Comparison of ENCODE assay signal across 11 cellular contexts in the genomic region with DNA sequence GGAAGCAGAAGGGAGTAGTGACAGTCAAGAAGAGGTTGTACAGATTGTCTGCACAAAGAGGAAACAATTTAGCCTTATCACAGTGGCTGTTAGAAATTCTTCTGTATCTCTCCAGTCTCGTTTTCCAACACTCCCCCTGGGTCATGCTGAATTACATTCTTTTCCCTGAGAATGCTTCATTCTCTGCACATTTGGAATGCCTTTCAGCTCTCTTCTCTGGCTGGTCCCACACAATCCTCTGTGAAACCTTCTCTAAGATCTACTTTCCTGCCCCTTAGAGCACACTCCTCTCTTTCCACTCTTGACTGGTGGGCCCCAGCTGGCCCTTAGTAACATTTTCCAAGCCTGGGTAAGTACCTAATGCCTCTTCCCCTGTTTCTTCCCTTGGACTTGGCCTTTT. TPM values are rescaled to one million over a fixed set of nuclear protein-coding genes. Genes with fewer than 3 reads are reported as not detected.
A peak's percentile ranks its signal among the peaks of the same experiment; 100 is the strongest.
DNase-seq lines count a peak whose midpoint lies in the region; ATAC-seq and TF ChIP-seq lines count a peak whose summit lies in the region.
"Had no signal": no experiment of that assay in that cellular context is flagged by ENCODE, and none has a peak within 500 bp of the region (broad histone marks: within the 10 kb centered on the region; RNA-seq: fewer than 3 reads in every experiment).

No MANE protein-coding gene starts in this region.

- no peaks in the 10 kb centered on the region for H4K20me1 ChIP-seq in osteoblast (ENCODE audit: insufficient read depth, low read length)

- H3K4me2 ChIP-seq in osteoblast (ENCODE audit: insufficient read depth, low read length) = no peak overlapping the region

- H3K4me1 Mint-ChIP-seq in T-helper 2 cell treated with Interferon-gamma antibody and Interleukin-4, amounts not matched to agents 5 μg/mL and 100 μg/mL, for 36 hours (ENCODE audit: low read depth) = peaks cover 22% of the 10 kb centered on the region
- H3K4me1 Mint-ChIP-seq in dendritic cell treated with granulocyte-macrophage colony-stimulating factor and Interleukin-4, amounts not matched to agents 40 ng/mL and 50 ng/mL, for 4 days (ENCODE audit: low read depth) = peaks cover 34% of the 10 kb centered on the region

- H3K4me3 Mint-ChIP-seq in T-helper 2 cell treated with Interferon-gamma antibody and Interleukin-4, amounts not matched to agents 5 μg/mL and 100 μg/mL, for 36 hours = peak overlapping the region; percentile 26
- no peak overlapping the region for H3K4me3 Mint-ChIP-seq in dendritic cell treated with granulocyte-macrophage colony-stimulating factor and Interleukin-4, amounts not matched to agents 40 ng/mL and 50 ng/mL, for 4 days
- H3K4me3 Mint-ChIP-seq: type B pancreatic cell had no signal

- H3K27ac Mint-ChIP-seq in T-helper 2 cell treated with Interferon-gamma antibody and Interleukin-4, amounts not matched to agents 5 μg/mL and 100 μg/mL, for 36 hours = peak overlapping the region; percentile 71
- peak overlapping the region; percentile 57 for H3K27ac Mint-ChIP-seq in dendritic cell treated with granulocyte-macrophage colony-stimulating factor and Interleukin-4, amounts not matched to agents 40 ng/mL and 50 ng/mL, for 4 days
- H3K27ac Mint-ChIP-seq: type B pancreatic cell had no signal

- DNase-seq in T-helper 2 cell treated with Interferon-gamma antibody and Interleukin-4, amounts not matched to agents 5 μg/mL and 100 μg/mL, for 36 hours (ENCODE audit: low spot score) = no peak
- DNase-seq in T-helper 2 cell (no peak), RWPE2 (ENCODE audit: low spot score) (no peak), osteoblast (ENCODE audit: insufficient read length, low spot score, missing footprints) (peak; percentile 11), dedifferentiated amniotic fluid mesenchymal stem cell (ENCODE audit: extremely low spot score) (no peak), C1 segment of cervical spinal cord (lab: John Stamatoyannopoulos, UW) (no peak)
- no peak for DNase-seq in stimulated activated CD4-positive, alpha-beta T cell treated with anti-CD3 and anti-CD28 coated beads, Interleukin-1b, Interleukin-23, amount 100 ng/mL, for 48 hours
- DNase-seq: sigmoid colon had no signal

- H3K9me3 Mint-ChIP-seq in T-helper 2 cell treated with Interferon-gamma antibody and Interleukin-4, amounts not matched to agents 5 μg/mL and 100 μg/mL, for 36 hours = no peaks in the 10 kb centered on the region
- no peaks in the 10 kb centered on the region for H3K9me3 Mint-ChIP-seq in dendritic cell treated with granulocyte-macrophage colony-stimulating factor and Interleukin-4, amounts not matched to agents 40 ng/mL and 50 ng/mL, for 4 days
- H3K9me3 Mint-ChIP-seq: brain, type B pancreatic cell had no signal

- no peak for TF ChIP-seq CTCF in RWPE2 (IDR thresholded peaks at IDR 0.05; ENCODE audit: poor library complexity, severe bottlenecking)
- no peak for TF ChIP-seq CTCF in osteoblast (IDR thresholded peaks at IDR 0.05; ENCODE audit: extremely low read depth, low read depth, low read length)

- no peaks in the 10 kb centered on the region for H3K27me3 Mint-ChIP-seq in T-helper 2 cell treated with Interferon-gamma antibody and Interleukin-4, amounts not matched to agents 5 μg/mL and 100 μg/mL, for 36 hours (ENCODE audit: low read depth)
- H3K27me3 Mint-ChIP-seq in dendritic cell treated with granulocyte-macrophage colony-stimulating factor and Interleukin-4, amounts not matched to agents 40 ng/mL and 50 ng/mL, for 4 days = no peaks in the 10 kb centered on the region
- H3K27me3 Mint-ChIP-seq: brain, type B pancreatic cell had no signal

- intact Hi-C loops in dendritic cell treated with granulocyte-macrophage colony-stimulating factor and Interleukin-4, amounts not matched to agents 40 ng/mL and 50 ng/mL, for 4 days (cut with micrococcal nuclease) = no loop called here

- peaks cover 14% of the 10 kb centered on the region for H3K4me1 ChIP-seq in RWPE2 (ENCODE audit: insufficient read depth, poor library complexity, severe bottlenecking)
- H3K4me1 ChIP-seq in osteoblast (ENCODE audit: insufficient read depth, low read length) = peaks cover 9% of the 10 kb centered on the region

- ATAC-seq in RWPE2 (ENCODE audit: low read depth) = no peak

- no peaks in the 10 kb centered on the region for H3K9me3 ChIP-seq in RWPE2 (ENCODE audit: severe bottlenecking)
- no peaks in the 10 kb centered on the region for H3K9me3 ChIP-seq in osteoblast (ENCODE audit: low read depth, low read length)
- H3K9me3 ChIP-seq: sigmoid colon had no signal

- H3K27ac ChIP-seq in RWPE2 (ENCODE audit: poor library complexity, severe bottlenecking) (peak overlapping the region; percentile 71), osteoblast (ENCODE audit: low read depth, low read length) (peak overlapping the region; percentile 36)

- H3K36me3 Mint-ChIP-seq in T-helper 2 cell treated with Interferon-gamma antibody and Interleukin-4, amounts not matched to agents 5 μg/mL and 100 μg/mL, for 36 hours (ENCODE audit: low read depth) = peaks cover 30% of the 10 kb centered on the region
- peaks cover 22% of the 10 kb centered on the region for H3K36me3 Mint-ChIP-seq in dendritic cell treated with granulocyte-macrophage colony-stimulating factor and Interleukin-4, amounts not matched to agents 40 ng/mL and 50 ng/mL, for 4 days (ENCODE audit: low read depth)

- H3K4me3 ChIP-seq in RWPE2 (ENCODE audit: severe bottlenecking) = no peak overlapping the region
- no peak overlapping the region for H3K4me3 ChIP-seq in osteoblast (ENCODE audit: insufficient read depth, low read length)
- H3K4me3 ChIP-seq: sigmoid colon had no signal

- H3K36me3 ChIP-seq in RWPE2 (ENCODE audit: low read depth) (peaks cover 42% of the 10 kb centered on the region), osteoblast (ENCODE audit: insufficient read depth, low read length) (peaks cover 21% of the 10 kb centered on the region)

- no peaks in the 10 kb centered on the region for H3K79me2 ChIP-seq in osteoblast (ENCODE audit: insufficient read depth, low read length)

- H3K27me3 ChIP-seq in RWPE2 (ENCODE audit: insufficient read depth, poor library complexity, severe bottlenecking) (no peaks in the 10 kb centered on the region), osteoblast (ENCODE audit: insufficient read depth, low read length) (no peaks in the 10 kb centered on the region)
- H3K27me3 ChIP-seq: sigmoid colon had no signal

- H2AFZ ChIP-seq in osteoblast (ENCODE audit: low read length) = no peak overlapping the region

RNA-seq across cellular contexts. Expression of a gene that starts 25.5 kb away (rescaled TPM):
- total RNA-seq in osteoblast = 10.5 and 11.8 TPM in 2 replicates

RNA-seq across cellular contexts. Expression of a gene that starts 54.7 kb away (rescaled TPM):
- 297 and 305 TPM in 2 replicates for total RNA-seq in osteoblast
